ENCODE assay signal across 8 cellular contexts in the genomic region with DNA sequence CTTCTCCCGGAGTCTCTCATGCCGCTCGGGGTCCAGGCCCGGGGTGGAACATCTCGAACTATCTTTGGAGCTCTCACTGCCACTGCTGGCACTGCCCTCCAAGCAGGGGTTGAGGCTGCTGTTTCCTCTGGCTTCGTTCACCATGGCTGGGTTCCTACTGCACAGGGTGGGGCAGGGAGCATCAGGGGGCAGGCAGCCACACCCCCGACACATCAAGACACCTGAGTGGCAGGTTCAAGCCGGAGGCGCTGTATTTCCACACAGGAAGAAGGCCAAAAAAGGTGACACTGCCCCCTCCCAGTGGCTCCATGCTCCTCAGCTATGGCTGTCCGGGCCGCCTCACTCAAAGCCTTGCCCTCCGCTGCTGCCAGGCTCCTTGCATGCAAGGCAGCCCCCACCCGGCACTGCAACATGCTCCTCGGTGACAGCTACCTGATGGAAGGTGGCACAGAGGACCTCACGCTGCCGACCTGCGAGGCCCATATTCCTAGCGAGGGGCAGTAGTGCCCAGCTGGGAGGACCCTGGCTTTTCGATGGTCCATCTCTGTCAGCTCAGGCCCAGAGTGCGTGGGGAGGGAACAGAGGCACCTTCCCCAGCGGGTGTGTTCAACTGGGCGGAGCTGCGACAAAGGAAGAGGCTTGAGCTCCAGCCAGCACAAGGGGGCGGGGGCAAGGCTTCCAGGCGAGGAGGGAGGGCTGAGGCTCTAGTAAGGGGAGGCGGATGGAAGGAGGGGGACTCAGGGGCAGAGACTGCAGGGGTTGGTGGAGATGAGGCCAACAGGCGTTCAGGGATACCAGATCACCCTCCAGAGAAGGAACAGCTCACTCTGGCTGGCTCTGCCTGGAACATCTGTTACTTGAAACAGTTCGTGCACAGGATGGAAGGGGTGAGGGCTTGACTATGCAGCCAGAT. TPM values are rescaled to one million over a fixed set of nuclear protein-coding genes. Genes with fewer than 3 reads are reported as not detected.
DNase-seq lines count a peak whose midpoint lies in the region; ATAC-seq and TF ChIP-seq lines count a peak whose summit lies in the region.

No MANE protein-coding gene starts in this region.

- H3K4me3 Mint-ChIP-seq in activated naive CD4-positive, alpha-beta T cell treated with anti-CD3 and anti-CD28 coated beads for 36 hours = peak overlapping the region; percentile 69

- CTCF ChIA-PET in activated naive CD4-positive, alpha-beta T cell treated with anti-CD3 and anti-CD28 coated beads for 36 hours (lab: Charles Lee) = interaction anchor here (0.6 to 1.0 kb wide), 2 partner anchors 72 to 161 kb away, joined by 3 read pairs; no protein-coding TSS in a partner anchor

- no peaks in the 10 kb centered on the region for H3K27me3 Mint-ChIP-seq in activated naive CD4-positive, alpha-beta T cell treated with anti-CD3 and anti-CD28 coated beads for 36 hours (ENCODE audit: low read depth)

- peak overlapping the region; percentile 34 for H3K4me3 ChIP-seq in HL-60 (replicated peaks; ENCODE audit: insufficient read depth, low read length)
- peak overlapping the region; percentile 52 to 62 for H3K4me3 ChIP-seq in neutrophil (ENCODE audit: low read depth in 1 of 2, low read length in 1 of 2)
- H3K4me3 ChIP-seq in stomach smooth muscle (ENCODE audit: low read length in 2 of 2) = peak overlapping the region; percentile 70 to 84

- H3K4me1 Mint-ChIP-seq in activated naive CD4-positive, alpha-beta T cell treated with anti-CD3 and anti-CD28 coated beads for 36 hours (ENCODE audit: low read depth) = peaks cover 51% of the 10 kb centered on the region

- H3K4me1 ChIP-seq in neutrophil (ENCODE audit: control insufficient read depth in 1 of 2, insufficient read depth in 1 of 2, low read depth in 1 of 2, low read length in 1 of 2) (peaks cover 38 to 48% of the 10 kb centered on the region in 2 experiments), stomach smooth muscle (ENCODE audit: control insufficient read depth, insufficient read depth, low read length) (peaks cover 46% of the 10 kb centered on the region)

- peak overlapping the region; percentile 21 for H3K27ac ChIP-seq in HL-60 (replicated peaks)
- H3K27ac ChIP-seq in neutrophil = peak overlapping the region; percentile 53
- H3K27ac ChIP-seq in stomach smooth muscle (ENCODE audit: low read length) = peak overlapping the region; percentile 96

- no peak for ATAC-seq in GM21723 (IDR thresholded peaks at IDR 0.05; ENCODE audit: unreplicated experiment)

- intact Hi-C loops in activated naive CD4-positive, alpha-beta T cell treated with anti-CD3 and anti-CD28 coated beads for 36 hours (cut with micrococcal nuclease) = no loop called here

- DNase-seq in DMS153 treated with DMSO at 0.1 percent for 48 hours (lab: John Stamatoyannopoulos, UW; ENCODE audit: unreplicated experiment) (peak; percentile 45), HL-60 (ENCODE audit: low read depth in 1 of 2, low spot score in 1 of 2) (peak; percentile 72 to 81), RPMI8226 (peak; percentile 83), globus pallidus (ENCODE audit: low spot score) (peak; percentile 71)
- DNase-seq in activated naive CD4-positive, alpha-beta T cell treated with anti-CD3 and anti-CD28 coated beads for 36 hours = peak; percentile 84

- peaks cover 10% of the 10 kb centered on the region for H3K36me3 Mint-ChIP-seq in activated naive CD4-positive, alpha-beta T cell treated with anti-CD3 and anti-CD28 coated beads for 36 hours (ENCODE audit: low read depth)

- no peaks in the 10 kb centered on the region for H3K9me3 ChIP-seq in neutrophil
- no peaks in the 10 kb centered on the region for H3K9me3 ChIP-seq in stomach smooth muscle (ENCODE audit: control insufficient read depth in 2 of 2, low read length in 2 of 2)

- H3K36me3 ChIP-seq in neutrophil (peaks cover 32% of the 10 kb centered on the region), stomach smooth muscle (ENCODE audit: control insufficient read depth in 2 of 2, insufficient read depth in 2 of 2, low read length in 2 of 2) (peaks cover 13 to 21% of the 10 kb centered on the region in 2 donors)

- H3K27ac Mint-ChIP-seq in activated naive CD4-positive, alpha-beta T cell treated with anti-CD3 and anti-CD28 coated beads for 36 hours = peak overlapping the region; percentile 38

- H3K9me3 Mint-ChIP-seq in activated naive CD4-positive, alpha-beta T cell treated with anti-CD3 and anti-CD28 coated beads for 36 hours = no peaks in the 10 kb centered on the region

- peak overlapping the region; percentile 68 to 76 for H3K9ac ChIP-seq in stomach smooth muscle (ENCODE audit: low read length in 2 of 2)

- no peaks in the 10 kb centered on the region for H3K27me3 ChIP-seq in HL-60 (ENCODE audit: insufficient read depth, poor library complexity, severe bottlenecking)
- no peaks in the 10 kb centered on the region for H3K27me3 ChIP-seq in neutrophil
- no peaks in the 10 kb centered on the region for H3K27me3 ChIP-seq in stomach smooth muscle (ENCODE audit: control insufficient read depth in 1 of 2, insufficient read depth in 2 of 2, low read length in 2 of 2)

- TF ChIP-seq CTCF in HL-60 (IDR thresholded peaks at IDR 0.05; ENCODE audit: insufficient read depth, low read length) = no peak
- peak; percentile 23 for TF ChIP-seq CTCF in neutrophil (IDR thresholded peaks at IDR 0.05)

RNA-seq across cellular contexts. Expression of a gene that starts 2.5 kb away (rescaled TPM):
- total RNA-seq in activated naive CD4-positive, alpha-beta T cell treated with anti-CD3 and anti-CD28 coated beads for 36 hours = 1 to 10 TPM; 7.1 to 7.9 TPM

RNA-seq across cellular contexts. Expression of a gene that starts 2.8 kb away (rescaled TPM):
- 10 to 100 TPM; 11.3 to 11.6 TPM for total RNA-seq in activated naive CD4-positive, alpha-beta T cell treated with anti-CD3 and anti-CD28 coated beads for 36 hours

RNA-seq across cellular contexts. Expression of a gene that starts 41.2 kb away (rescaled TPM):
- total RNA-seq in activated naive CD4-positive, alpha-beta T cell treated with anti-CD3 and anti-CD28 coated beads for 36 hours = not detected

RNA-seq across cellular contexts. Expression of a gene that starts 44.4 kb away (rescaled TPM):
- not detected for total RNA-seq in activated naive CD4-positive, alpha-beta T cell treated with anti-CD3 and anti-CD28 coated beads for 36 hours

RNA-seq across cellular contexts. Expression of a gene that starts 55.5 kb away (rescaled TPM):
- not detected for total RNA-seq in activated naive CD4-positive, alpha-beta T cell treated with anti-CD3 and anti-CD28 coated beads for 36 hours

Comparison
In these comparisons a context has a peak if more than half of its experiments do, and no peak if none do; other contexts are left out.
1. H3K27ac ChIP-seq: peak in every context shown above with its lines; median percentile 96 in stomach smooth muscle; 53 in neutrophil; 21 in HL-60.